ENCODE assay signal across 16 cellular contexts in the genomic region with DNA sequence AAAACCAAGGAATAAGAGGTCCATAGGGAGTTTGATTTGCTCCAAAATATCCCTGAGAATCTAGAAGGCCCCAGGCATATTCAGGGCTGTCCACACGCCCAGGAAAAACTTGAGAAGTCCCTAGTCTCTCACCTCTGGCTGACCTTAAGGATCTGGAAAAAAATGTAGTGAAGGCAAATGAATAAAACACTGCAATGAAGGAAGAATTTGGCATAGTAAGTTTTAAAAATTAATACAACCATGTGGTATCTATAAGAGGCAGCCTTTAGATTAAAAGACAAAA.
A peak's percentile ranks its signal among the peaks of the same experiment; 100 is the strongest.
DNase-seq lines count a peak whose midpoint lies in the region; ATAC-seq and TF ChIP-seq lines count a peak whose summit lies in the region.
"Had no signal": no experiment of that assay in that cellular context is flagged by ENCODE, and none has a peak within 500 bp of the region (broad histone marks: within the 10 kb centered on the region; RNA-seq: fewer than 3 reads in every experiment).

No MANE protein-coding gene starts in this region.

- ATAC-seq in Right ventricle myocardium inferior (peak; percentile 57), GM21825 (IDR thresholded peaks at IDR 0.05; ENCODE audit: unreplicated experiment) (no peak), GM21390 (IDR thresholded peaks at IDR 0.05; ENCODE audit: unreplicated experiment) (no peak)
- ATAC-seq: CD8-positive, alpha-beta T cell had no signal

- H3K36me3 ChIP-seq in right atrium auricular region, result no peaks in the 10 kb centered on the region
- no peaks in the 10 kb centered on the region for H3K36me3 ChIP-seq in endodermal cell (ENCODE audit: control insufficient read depth, insufficient read depth, low read length)

- H3K27me3 ChIP-seq in right atrium auricular region, result no peaks in the 10 kb centered on the region
- peaks cover 16% of the 10 kb centered on the region for H3K27me3 ChIP-seq in endodermal cell (ENCODE audit: control insufficient read depth, insufficient read depth, low read length, poor library complexity, severe bottlenecking)

- H3K27ac ChIP-seq in right atrium auricular region (no peak overlapping the region), endodermal cell (ENCODE audit: low read depth, low read length) (peak overlapping the region; percentile 94)
- H3K27ac ChIP-seq: 22Rv1, GM23248 had no signal

- H3K27me3 Mint-ChIP-seq in endodermal cell (ENCODE audit: insufficient read depth), result peaks cover 35% of the 10 kb centered on the region
- no peaks in the 10 kb centered on the region for H3K27me3 Mint-ChIP-seq in nephron (ENCODE audit: low read depth)
- H3K27me3 Mint-ChIP-seq in progenitor cell of endocrine pancreas, result no peaks in the 10 kb centered on the region

- WGBS in endodermal cell (ENCODE audit: insufficient coverage in 1 of 2, insufficient read length in 1 of 2), 2 experiments, result 77% methylated on average over 1 of the region's 1 CpG; no CpG with 5 or more reads in 1 of the 2 experiments

- H3K4me1 ChIP-seq in right atrium auricular region (no peaks in the 10 kb centered on the region), endodermal cell (ENCODE audit: control insufficient read depth, insufficient read depth, low read length) (peaks cover 11% of the 10 kb centered on the region)

- H3K9ac ChIP-seq in endodermal cell (ENCODE audit: extremely low read depth, low read length, poor library complexity, severe bottlenecking), result no peak overlapping the region
- H3K9ac ChIP-seq: GM23248 had no signal

- no peak overlapping the region for H3K4me3 ChIP-seq in right atrium auricular region
- H3K4me3 ChIP-seq in endodermal cell (ENCODE audit: low read length), result peak overlapping the region; percentile 27
- H3K4me3 ChIP-seq: GM23248 had no signal

- intact Hi-C loops in Right ventricle myocardium inferior (cut with DNase I), result no loop called here

- H3K27ac Mint-ChIP-seq in endodermal cell (no peak overlapping the region), nephron (peak overlapping the region in 2 of 3 experiments; percentile 63 to 75), progenitor cell of endocrine pancreas (peak overlapping the region; percentile 84)
- H3K27ac Mint-ChIP-seq: CD14-positive monocyte; CD8-positive, alpha-beta T cell had no signal

- H3K9me3 Mint-ChIP-seq in endodermal cell (no peaks in the 10 kb centered on the region), nephron (peaks cover 17% of the 10 kb centered on the region), progenitor cell of endocrine pancreas (ENCODE audit: low read depth) (peaks cover 17% of the 10 kb centered on the region)
- H3K9me3 Mint-ChIP-seq: CD8-positive, alpha-beta T cell had no signal

- H3K9me3 ChIP-seq in right atrium auricular region (no peaks in the 10 kb centered on the region), endodermal cell (ENCODE audit: control insufficient read depth, low read length) (no peaks in the 10 kb centered on the region)

- H3K4me1 Mint-ChIP-seq in endodermal cell, result peaks cover 25% of the 10 kb centered on the region
- H3K4me1 Mint-ChIP-seq in nephron, result peaks cover 33% of the 10 kb centered on the region
- H3K4me1 Mint-ChIP-seq in progenitor cell of endocrine pancreas (ENCODE audit: low read depth), result peaks cover 27% of the 10 kb centered on the region

- TF ChIP-seq CTCF in right atrium auricular region (IDR thresholded peaks at IDR 0.05), result no peak
- no peak for TF ChIP-seq CTCF in endodermal cell (conservative IDR thresholded peaks at IDR 0.05)
- no peak for TF ChIP-seq CTCF in nephron (IDR thresholded peaks at IDR 0.05; ENCODE audit: unreplicated experiment in 3 of 3)
- TF ChIP-seq CTCF in progenitor cell of endocrine pancreas (IDR thresholded peaks at IDR 0.05; ENCODE audit: unreplicated experiment), result no peak

- H3K36me3 Mint-ChIP-seq in endodermal cell (ENCODE audit: low read depth) (no peaks in the 10 kb centered on the region), nephron (ENCODE audit: low read depth) (peaks cover 70% of the 10 kb centered on the region), progenitor cell of endocrine pancreas (ENCODE audit: insufficient read depth) (peaks cover 3% of the 10 kb centered on the region)
- H3K36me3 Mint-ChIP-seq: CD14-positive monocyte; CD8-positive, alpha-beta T cell had no signal

- H3K4me3 Mint-ChIP-seq in endodermal cell (no peak overlapping the region), nephron (no peak overlapping the region), progenitor cell of endocrine pancreas (ENCODE audit: low read depth) (no peak overlapping the region)
- H3K4me3 Mint-ChIP-seq: CD14-positive monocyte; CD8-positive, alpha-beta T cell had no signal

- DNase-seq in Right ventricle myocardium inferior (ENCODE audit: missing footprints), result no peak
- DNase-seq in right atrium auricular region (ENCODE audit: low spot score), result no peak
- DNase-seq in endodermal cell, result no peak
- DNase-seq in progenitor cell of endocrine pancreas (ENCODE audit: low spot score, unreplicated experiment), result no peak
- no peak for DNase-seq in stimulated activated CD4-positive, alpha-beta T cell treated with anti-CD3 and anti-CD28 coated beads, Interleukin-4, amount 100 ng/mL, for 24 hours
- DNase-seq: CD8-positive, alpha-beta T cell; COR-L47; DMS53; GF-D8; GM23248; H7 had no signal
